ENCODE assay signal across 8 cellular contexts in the genomic region with DNA sequence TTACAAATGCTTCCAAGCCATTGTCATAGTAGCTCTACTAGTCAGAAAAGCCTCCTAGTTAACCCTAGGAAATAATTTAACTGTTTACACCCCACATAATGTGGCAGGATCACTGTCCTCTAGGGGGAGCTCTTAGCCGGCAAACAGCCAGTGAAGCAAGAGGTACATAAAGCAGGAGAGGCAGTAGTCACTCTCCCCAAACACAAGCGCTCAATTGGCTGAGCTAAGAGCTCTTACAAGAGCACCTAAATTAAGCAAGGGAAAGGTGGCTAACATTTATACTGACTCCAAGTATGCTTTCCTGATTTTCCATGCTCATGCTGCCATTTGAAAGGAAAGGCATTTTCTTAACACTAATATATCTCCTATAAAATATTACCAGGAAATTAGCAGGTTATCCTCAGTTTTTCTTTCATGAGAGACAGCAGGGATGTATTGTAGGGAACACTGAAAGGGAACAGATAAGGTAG. TPM values are rescaled to one million over a fixed set of nuclear protein-coding genes. Genes with fewer than 3 reads are reported as not detected.
DNase-seq lines count a peak whose midpoint lies in the region; ATAC-seq and TF ChIP-seq lines count a peak whose summit lies in the region.

No MANE protein-coding gene starts in this region.

- no peak overlapping the region for H3K27ac Mint-ChIP-seq in activated naive CD8-positive, alpha-beta T cell treated with anti-CD3 and anti-CD28 coated beads, Interleukin-2, amount 10 ng/mL, durations not matched to agents 7 days and 5 days

- peaks cover 6% of the 10 kb centered on the region for H3K4me1 Mint-ChIP-seq in activated naive CD8-positive, alpha-beta T cell treated with anti-CD3 and anti-CD28 coated beads, Interleukin-2, amount 10 ng/mL, durations not matched to agents 7 days and 5 days

- H3K9me3 Mint-ChIP-seq in activated naive CD8-positive, alpha-beta T cell treated with anti-CD3 and anti-CD28 coated beads, Interleukin-2, amount 10 ng/mL, durations not matched to agents 7 days and 5 days = no peaks in the 10 kb centered on the region

- TF ChIP-seq CTCF in GM12872 (IDR thresholded peaks at IDR 0.05; ENCODE audit: insufficient read depth, low read depth, low read length) = peak; percentile 76

- ATAC-seq in HG02642 (IDR thresholded peaks at IDR 0.05; ENCODE audit: poor library complexity, unreplicated experiment) (peak; percentile 74), GM18873 (IDR thresholded peaks at IDR 0.05; ENCODE audit: low FRiP score, unreplicated experiment) (no peak)
- peak; percentile 85 for ATAC-seq in activated naive CD8-positive, alpha-beta T cell treated with anti-CD3 and anti-CD28 coated beads, Interleukin-2, amount 10 ng/mL, durations not matched to agents 7 days and 5 days (ENCODE audit: low read depth)

- H3K36me3 Mint-ChIP-seq in activated naive CD8-positive, alpha-beta T cell treated with anti-CD3 and anti-CD28 coated beads, Interleukin-2, amount 10 ng/mL, durations not matched to agents 7 days and 5 days = no peaks in the 10 kb centered on the region

- H3K4me3 Mint-ChIP-seq in activated naive CD8-positive, alpha-beta T cell treated with anti-CD3 and anti-CD28 coated beads, Interleukin-2, amount 10 ng/mL, durations not matched to agents 7 days and 5 days = no peak overlapping the region

- no peaks in the 10 kb centered on the region for H3K27me3 Mint-ChIP-seq in activated naive CD8-positive, alpha-beta T cell treated with anti-CD3 and anti-CD28 coated beads, Interleukin-2, amount 10 ng/mL, durations not matched to agents 7 days and 5 days

- DNase-seq in NCI-H1092 treated with DMSO at 0.1 percent for 48 hours (lab: John Stamatoyannopoulos, UW) (peak; percentile 68), SKM-1 (lab: John Stamatoyannopoulos, UW; ENCODE audit: unreplicated experiment) (peak; percentile 62), hepatic stellate cell (ENCODE audit: low spot score) (peak; percentile 52)
- peak; percentile 56 for DNase-seq in activated naive CD8-positive, alpha-beta T cell treated with anti-CD3 and anti-CD28 coated beads, Interleukin-2, amount 10 ng/mL, durations not matched to agents 7 days and 5 days
- DNase-seq in stimulated activated CD4-positive, alpha-beta T cell treated with anti-CD3 and anti-CD28 coated beads, TNF-alpha, amount 100 ng/mL, for 24 hours (ENCODE audit: low read depth in 3 of 3) = peak; percentile 26 to 62 (median 33)

- POLR2A ChIA-PET in activated naive CD8-positive, alpha-beta T cell treated with anti-CD3 and anti-CD28 coated beads, Interleukin-2, amount 10 ng/mL, durations not matched to agents 7 days and 5 days (lab: Charles Lee) = interaction anchor here (0.6 to 1.7 kb wide), 2 partner anchors 10 to 77 kb away, joined by 3 to 6 read pairs; a partner anchor contains a TSS

RNA-seq across cellular contexts. Expression of a gene that starts 37.6 kb away (rescaled TPM):
- 1 to 10 TPM; 5.8 to 6.8 TPM for total RNA-seq in activated naive CD8-positive, alpha-beta T cell treated with anti-CD3 and anti-CD28 coated beads, Interleukin-2, amount 10 ng/mL, durations not matched to agents 7 days and 5 days
